Comparison of ENCODE assay signal across 15 cellular contexts in genomic region chr14:95184413-95184790, GRCh38. TPM values are rescaled to one million over a fixed set of nuclear protein-coding genes. Genes with fewer than 3 reads are reported as not detected.
DNase-seq lines count a peak whose midpoint lies in the region; ATAC-seq and TF ChIP-seq lines count a peak whose summit lies in the region.
"Had no signal": no experiment of that assay in that cellular context is flagged by ENCODE, and none has a peak within 500 bp of the region (broad histone marks: within the 10 kb centered on the region; RNA-seq: fewer than 3 reads in every experiment).

No MANE protein-coding gene starts in this region.

- H3K9me3 ChIP-seq in SK-N-MC (ENCODE audit: low read depth, low read length) = no peaks in the 10 kb centered on the region; the same call in 1 of the 2 replicates
- no peaks in the 10 kb centered on the region for H3K9me3 ChIP-seq in esophagus squamous epithelium
- H3K9me3 ChIP-seq in lung (ENCODE audit: control insufficient read depth in 2 of 2, insufficient read depth in 1 of 2, low read length in 1 of 2) = no peaks in the 10 kb centered on the region

- H3K36me3 ChIP-seq in SK-N-MC (ENCODE audit: insufficient read depth, low read length) = no peaks in the 10 kb centered on the region
- no peaks in the 10 kb centered on the region for H3K36me3 ChIP-seq in esophagus squamous epithelium
- no peaks in the 10 kb centered on the region for H3K36me3 ChIP-seq in lung (ENCODE audit: control insufficient read depth in 2 of 2, insufficient read depth in 2 of 2, low read length in 2 of 2)

- intact Hi-C loops in esophagus squamous epithelium (cut with DNase I) = no loop called here

- H3K4me3 ChIP-seq in SK-N-MC = no peak overlapping the region
- H3K4me3 ChIP-seq in esophagus squamous epithelium = no peak overlapping the region
- H3K4me3 ChIP-seq in lung = no peak overlapping the region

- TF ChIP-seq CTCF in esophagus squamous epithelium (IDR thresholded peaks at IDR 0.05) (no peak), lung (IDR thresholded peaks at IDR 0.05; ENCODE audit: control extremely low read depth, extremely low read depth) (no peak), omental fat pad (IDR thresholded peaks at IDR 0.05) (no peak)

- H3K27me3 ChIP-seq in esophagus squamous epithelium = no peaks in the 10 kb centered on the region
- no peaks in the 10 kb centered on the region for H3K27me3 ChIP-seq in lung (ENCODE audit: control insufficient read depth, insufficient read depth)

- H3K9ac ChIP-seq in SK-N-MC (ENCODE audit: insufficient read length) = no peak overlapping the region

- H3K27ac ChIP-seq in SK-N-MC (peak overlapping the region; percentile 74), esophagus squamous epithelium (peak overlapping the region; percentile 24 to 78 (median 60)), lung (ENCODE audit: low read depth in 1 of 2, low read length in 1 of 2) (peak overlapping the region; percentile 84 to 87), substantia nigra (ENCODE audit: low read depth, low read length, poor library complexity, severe bottlenecking) (peak overlapping the region; percentile 1)

- WGBS in esophagus squamous epithelium, 2 donors = 59% methylated on average over 2 of the region's 2 CpGs
- WGBS in lung, 2 donors = 45 to 82% methylated on average over 2 of the region's 2 CpGs

- DNase-seq in SK-N-MC (ENCODE audit: low read depth, low spot score) (no peak), esophagus squamous epithelium (lab: John Stamatoyannopoulos, UW) (no peak), lung (ENCODE audit: low spot score) (no peak), substantia nigra (lab: John Stamatoyannopoulos, UW) (peak in 1 of 49 donors; percentile 20), NCI-H1105 (lab: John Stamatoyannopoulos, UW) (no peak), omental fat pad (ENCODE audit: low spot score) (no peak)
- no peak for DNase-seq in activated CD4-positive, CD25-positive, alpha-beta regulatory T cell treated with anti-CD3 and anti-CD28 coated beads, Interleukin-2, amount 50 U/mL, for 72 hours
- DNase-seq: activated CD4-positive, alpha-beta T cell treated with anti-CD3 and anti-CD28 coated beads, Interleukin-2, amount 50 U/mL, for 4 hours; activated T-cell treated with anti-CD3 and anti-CD28 coated beads, Interleukin-2, amount 50 U/mL, for 72 hours; amniotic stem cell; H7; NCI-H1105 treated with DMSO at 0.1 percent for 48 hours; SIG-M5; stimulated activated CD4-positive, alpha-beta T cell treated with anti-CD3 and anti-CD28 coated beads, Interleukin-2, amount 100 ng/mL, for 48 hours had no signal

- ATAC-seq in lung (ENCODE audit: insufficient read depth, low FRiP score) = no peak
- ATAC-seq in omental fat pad (ENCODE audit: low FRiP score) = no peak
- ATAC-seq in HG03025 (IDR thresholded peaks at IDR 0.05; ENCODE audit: low FRiP score, unreplicated experiment) = no peak
- ATAC-seq: activated T-cell treated with anti-CD3 and anti-CD28 coated beads, Interleukin-2, amount 50 U/mL, for 72 hours had no signal

- no peak for TF ChIP-seq POLR2A in esophagus squamous epithelium (IDR thresholded peaks at IDR 0.05)

- H3K4me1 ChIP-seq in esophagus squamous epithelium (peaks cover 19 to 36% (median 26%) of the 10 kb centered on the region in 3 donors), lung (ENCODE audit: control insufficient read depth in 2 of 2, insufficient read depth in 2 of 2, low read length in 2 of 2) (peaks cover 0 to 15% of the 10 kb centered on the region in 2 donors)

RNA-seq across cellular contexts. Expression of gene DICER1, which starts 27.1 kb away (rescaled TPM):
- total RNA-seq in esophagus squamous epithelium (10 to 100 TPM; 39.4 to 79.7 (median 55.7) TPM), lung (100 to 1,000 TPM in 1 of 2 donors, 10 to 100 TPM in 1; 67.9 to 103 TPM), omental fat pad (100 to 1,000 TPM in 2 of 4 donors, 10 to 100 TPM in 2; 64.7 to 137 (median 87.6) TPM)
- polyA plus RNA-seq in lung = 10 to 100 TPM in 1 of 2 donors, 1 to 10 TPM in 1; 9.1 to 20.2 TPM

Comparison
In these comparisons a context has a peak if more than half of its experiments do, and no peak if none do; other contexts are left out.
1. H3K27ac ChIP-seq: peak in every context shown above with its lines; median percentile 86 in lung; 74 in SK-N-MC; 60 in esophagus squamous epithelium; 1 in substantia nigra.